In the genomic region with DNA sequence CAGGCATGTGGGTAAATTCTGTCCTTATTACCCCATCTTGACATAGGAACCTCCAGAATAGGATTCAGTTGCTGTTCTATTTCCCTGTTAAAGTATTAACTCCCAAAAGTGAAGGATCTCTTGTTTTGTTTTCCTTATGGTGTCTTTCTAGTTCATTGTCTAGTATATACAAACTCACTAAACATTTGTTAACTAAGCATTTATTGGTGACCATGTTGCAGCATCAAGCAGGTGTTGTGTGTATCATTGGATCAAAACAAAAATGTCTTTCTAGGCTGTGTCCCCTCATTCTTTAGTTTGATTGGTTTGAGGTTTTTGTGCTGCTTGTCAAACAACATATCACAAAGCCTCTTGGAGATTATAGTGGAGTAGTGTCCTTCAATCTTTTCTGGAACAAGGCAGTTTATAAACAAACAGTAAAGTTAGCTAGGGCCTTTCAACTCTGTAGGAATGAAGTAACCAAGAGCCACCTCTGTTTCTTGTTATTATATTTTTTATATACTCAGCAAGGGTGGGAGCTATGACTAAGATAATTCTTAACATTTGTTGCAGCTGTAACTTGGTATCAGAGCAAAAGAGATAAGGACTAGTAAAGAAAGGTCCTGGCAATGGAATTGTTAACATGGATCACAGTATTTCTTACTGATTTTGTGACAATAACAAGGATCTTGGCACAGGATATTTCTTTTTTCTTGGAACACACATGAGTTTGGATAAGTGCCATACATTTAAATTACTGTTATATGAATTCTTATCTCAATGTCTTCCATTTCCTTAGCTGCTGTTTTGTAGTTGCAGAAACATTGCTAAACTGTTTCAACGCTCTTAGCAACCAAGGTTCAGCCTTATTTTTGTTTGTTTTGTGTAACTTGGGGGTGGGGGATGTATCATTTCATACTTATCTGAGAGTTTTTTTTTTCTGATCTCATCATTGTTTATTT, we compare ENCODE assay signal across 10 cellular contexts. TPM values are rescaled to one million over a fixed set of nuclear protein-coding genes. Genes with fewer than 3 reads are reported as not detected.
A peak's percentile ranks its signal among the peaks of the same experiment; 100 is the strongest.
DNase-seq lines count a peak whose midpoint lies in the region; ATAC-seq and TF ChIP-seq lines count a peak whose summit lies in the region.
"Had no signal": no experiment of that assay in that cellular context is flagged by ENCODE, and none has a peak within 500 bp of the region (broad histone marks: within the 10 kb centered on the region; RNA-seq: fewer than 3 reads in every experiment).

No MANE protein-coding gene starts in this region.

- CTCF ChIA-PET in Caco-2 (lab: Charles Lee): interaction anchor here (0.7 to 1.1 kb wide), 2 partner anchors 10 to 112 kb away, joined by 3 to 7 read pairs; no protein-coding TSS in a partner anchor

- ATAC-seq in T-helper 17 cell (peak; percentile 75), HG03135 (IDR thresholded peaks at IDR 0.05; ENCODE audit: unreplicated experiment) (no peak)

- peaks cover 40% of the 10 kb centered on the region for H3K79me2 ChIP-seq in osteoblast (ENCODE audit: insufficient read depth, low read length)

- no peaks in the 10 kb centered on the region for H3K9me3 Mint-ChIP-seq in Caco-2 (ENCODE audit: unreplicated experiment)
- H3K9me3 Mint-ChIP-seq: activated CD4-positive, alpha-beta memory T cell treated with anti-CD3 and anti-CD28 coated beads for 36 hours had no signal

- no peaks in the 10 kb centered on the region; the same call in 1 of the 2 replicates for H3K36me3 ChIP-seq in Caco-2 (ENCODE audit: control insufficient read depth, insufficient read depth, low read length)
- H3K36me3 ChIP-seq in osteoblast (ENCODE audit: insufficient read depth, low read length): no peaks in the 10 kb centered on the region

- peaks cover 27% of the 10 kb centered on the region for H3K4me1 Mint-ChIP-seq in Caco-2 (ENCODE audit: low read depth, unreplicated experiment)
- H3K4me1 Mint-ChIP-seq in T-helper 17 cell: peaks cover 22% of the 10 kb centered on the region

- no peak overlapping the region for H2AFZ ChIP-seq in osteoblast (ENCODE audit: low read length)

- H3K27ac Mint-ChIP-seq in Caco-2 (ENCODE audit: unreplicated experiment) (peak overlapping the region; percentile 30), T-helper 17 cell (peak overlapping the region; percentile 93)
- H3K27ac Mint-ChIP-seq: activated CD4-positive, alpha-beta memory T cell treated with anti-CD3 and anti-CD28 coated beads for 36 hours had no signal

- DNase-seq in Caco-2 (no peak), T-helper 17 cell (no peak), fibroblast of villous mesenchyme (ENCODE audit: low read depth) (peak; percentile 85), osteoblast (ENCODE audit: insufficient read length, low spot score, missing footprints) (no peak), NCI-H82 (lab: John Stamatoyannopoulos, UW) (no peak), anterior cingulate cortex (lab: John Stamatoyannopoulos, UW) (no peak), NCI-H1930 (lab: John Stamatoyannopoulos, UW) (no peak)
- DNase-seq: activated CD4-positive, alpha-beta memory T cell treated with anti-CD3 and anti-CD28 coated beads for 36 hours; NCI-H187 had no signal

- H3K27me3 ChIP-seq in Caco-2 (replicated peaks; ENCODE audit: control insufficient read depth, insufficient read depth, low read length) (no peaks in the 10 kb centered on the region), osteoblast (ENCODE audit: insufficient read depth, low read length) (no peaks in the 10 kb centered on the region)

- H3K27me3 Mint-ChIP-seq in Caco-2 (ENCODE audit: insufficient read depth, unreplicated experiment) (no peaks in the 10 kb centered on the region), T-helper 17 cell (no peaks in the 10 kb centered on the region)
- H3K27me3 Mint-ChIP-seq: activated CD4-positive, alpha-beta memory T cell treated with anti-CD3 and anti-CD28 coated beads for 36 hours had no signal

- intact Hi-C loops in Caco-2 (cut with micrococcal nuclease; ENCODE audit: unreplicated experiment): no loop called here

- H3K4me2 ChIP-seq in osteoblast (ENCODE audit: insufficient read depth, low read length): peak overlapping the region; percentile 23

- H3K4me3 Mint-ChIP-seq in Caco-2 (ENCODE audit: unreplicated experiment): no peak overlapping the region
- H3K4me3 Mint-ChIP-seq in T-helper 17 cell: peak overlapping the region; percentile 53
- H3K4me3 Mint-ChIP-seq: activated CD4-positive, alpha-beta memory T cell treated with anti-CD3 and anti-CD28 coated beads for 36 hours had no signal

- TF ChIP-seq CTCF in Caco-2 (IDR thresholded peaks at IDR 0.05; ENCODE audit: insufficient read depth in 1 of 2, low read depth in 1 of 2, low read length in 1 of 2, severe bottlenecking in 1 of 2, unreplicated experiment in 1 of 2) (no peak), fibroblast of villous mesenchyme (IDR thresholded peaks at IDR 0.05; ENCODE audit: insufficient read depth, low read depth, low read length) (no peak), osteoblast (IDR thresholded peaks at IDR 0.05; ENCODE audit: extremely low read depth, low read depth, low read length) (no peak)

- H3K9me3 ChIP-seq in Caco-2: no peaks in the 10 kb centered on the region
- no peaks in the 10 kb centered on the region for H3K9me3 ChIP-seq in T-helper 17 cell (ENCODE audit: control insufficient read depth, low read length, poor library complexity, severe bottlenecking)
- H3K9me3 ChIP-seq in osteoblast (ENCODE audit: low read depth, low read length): no peaks in the 10 kb centered on the region

- peaks cover 37% of the 10 kb centered on the region for H3K4me1 ChIP-seq in Caco-2
- H3K4me1 ChIP-seq in osteoblast (ENCODE audit: insufficient read depth, low read length): peaks cover 53% of the 10 kb centered on the region

- POLR2A ChIA-PET in Caco-2 (lab: Charles Lee): no interaction called here

- H3K4me3 ChIP-seq in Caco-2 (ENCODE audit: low read depth, low read length) (no peak overlapping the region), fibroblast of villous mesenchyme (ENCODE audit: low read depth, low read length) (no peak overlapping the region), osteoblast (ENCODE audit: insufficient read depth, low read length) (no peak overlapping the region)

- no peaks in the 10 kb centered on the region for H4K20me1 ChIP-seq in osteoblast (ENCODE audit: insufficient read depth, low read length)

- BruUV-seq in Caco-2 (replicated peaks; lab: Mats Ljungman, UMichigan): no TSS peak

- H3K27ac ChIP-seq in osteoblast (ENCODE audit: low read depth, low read length): peak overlapping the region; percentile 82

- peaks cover 24% of the 10 kb centered on the region for H3K36me3 Mint-ChIP-seq in Caco-2 (ENCODE audit: insufficient read depth, unreplicated experiment)
- H3K36me3 Mint-ChIP-seq in T-helper 17 cell (ENCODE audit: low read depth): peaks cover 6% of the 10 kb centered on the region

RNA-seq across cellular contexts. Expression of a gene that starts 49.3 kb away (rescaled TPM):
- total RNA-seq in Caco-2 (2022): 46.8 and 54.4 TPM in 2 replicates
- total RNA-seq in T-helper 17 cell: 10 to 100 TPM; 48.1 to 58.1 TPM
- total RNA-seq in fibroblast of villous mesenchyme: 56.0 and 100 TPM in 2 replicates
- 44.5 and 49.8 TPM in 2 replicates for total RNA-seq in osteoblast
